Comparison of ENCODE assay signal across 9 cellular contexts in the genomic region with DNA sequence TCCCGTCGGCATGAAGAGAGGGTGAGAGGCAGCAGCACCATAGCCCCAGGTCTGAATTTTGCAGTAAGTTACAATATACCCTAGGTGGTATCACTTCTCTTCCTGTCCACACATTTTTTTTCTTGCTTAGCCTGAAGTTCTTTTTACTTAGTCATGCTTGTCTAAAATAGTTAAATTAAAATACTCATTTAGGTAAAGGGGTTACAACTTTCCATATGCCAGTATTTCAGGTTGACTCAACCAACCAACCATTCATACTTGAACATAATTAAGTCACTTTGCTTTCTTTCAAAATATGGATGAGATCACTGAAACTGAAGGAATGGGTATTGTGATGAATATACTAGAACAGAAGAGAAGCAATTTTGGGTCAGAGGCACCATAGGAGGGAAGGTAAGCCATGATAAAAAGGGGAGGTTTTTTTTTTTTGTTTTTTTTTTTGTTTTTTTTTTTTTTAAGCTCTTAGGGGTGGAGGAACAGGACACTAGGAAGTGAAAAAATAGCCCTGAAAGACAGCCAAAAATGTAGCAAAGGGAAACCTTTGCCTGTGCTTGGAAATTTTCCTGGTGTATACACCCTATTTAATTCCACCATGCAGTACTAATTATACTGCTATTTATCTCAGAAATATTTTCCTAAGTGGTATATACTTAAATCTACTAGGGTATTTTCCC. TPM values are rescaled to one million over a fixed set of nuclear protein-coding genes. Genes with fewer than 3 reads are reported as not detected.
A peak's percentile ranks its signal among the peaks of the same experiment; 100 is the strongest.
DNase-seq lines count a peak whose midpoint lies in the region; ATAC-seq and TF ChIP-seq lines count a peak whose summit lies in the region.
"Had no signal": no experiment of that assay in that cellular context is flagged by ENCODE, and none has a peak within 500 bp of the region (broad histone marks: within the 10 kb centered on the region; RNA-seq: fewer than 3 reads in every experiment).

No MANE protein-coding gene starts in this region.

- WGBS in mammary epithelial cell (ENCODE audit: low coverage, missing lambda C conversion rate) = 69% methylated on average over 2 of the region's 2 CpGs

- in situ Hi-C loops in mammary epithelial cell (cut with MboI; ENCODE audit: low sequenced_read_pairs in 2 of 2) = no loop called here

- dilution Hi-C loops in mammary epithelial cell (cut with HindIII; ENCODE audit: low sequenced_read_pairs) = no loop called here

- POLR2A ChIA-PET in activated CD4-positive, alpha-beta memory T cell treated with anti-CD3 and anti-CD28 coated beads for 36 hours (lab: Charles Lee) = no interaction called here

- peaks cover 2% of the 10 kb centered on the region for H3K36me3 Mint-ChIP-seq in activated CD4-positive, alpha-beta memory T cell treated with anti-CD3 and anti-CD28 coated beads for 36 hours
- peaks cover 23% of the 10 kb centered on the region for H3K36me3 Mint-ChIP-seq in stimulated activated memory B cell treated with anti-CD40 and anti-IgM and Interleukin-4, amounts not matched to agents 10 μg/mL and 1 μg/mL and 100 μg/mL, for 72 hours
- peaks cover 17 to 34% of the 10 kb centered on the region in 2 donors for H3K36me3 Mint-ChIP-seq in CD14-positive monocyte

- peaks cover 53% of the 10 kb centered on the region for H3K4me1 Mint-ChIP-seq in activated CD4-positive, alpha-beta memory T cell treated with anti-CD3 and anti-CD28 coated beads for 36 hours (ENCODE audit: low read depth)
- H3K4me1 Mint-ChIP-seq in stimulated activated memory B cell treated with anti-CD40 and anti-IgM and Interleukin-4, amounts not matched to agents 10 μg/mL and 1 μg/mL and 100 μg/mL, for 72 hours = peaks cover 21% of the 10 kb centered on the region
- H3K4me1 Mint-ChIP-seq in CD14-positive monocyte = peaks cover 25% of the 10 kb centered on the region

- no peaks in the 10 kb centered on the region for H3K9me3 Mint-ChIP-seq in activated CD4-positive, alpha-beta memory T cell treated with anti-CD3 and anti-CD28 coated beads for 36 hours
- no peaks in the 10 kb centered on the region for H3K9me3 Mint-ChIP-seq in stimulated activated memory B cell treated with anti-CD40 and anti-IgM and Interleukin-4, amounts not matched to agents 10 μg/mL and 1 μg/mL and 100 μg/mL, for 72 hours
- H3K9me3 Mint-ChIP-seq in CD14-positive monocyte = peaks cover 0 to 1% (median 0%) of the 10 kb centered on the region in 7 donors

- H3K9ac ChIP-seq in mammary epithelial cell (ENCODE audit: insufficient read depth, low read length) = no peak overlapping the region

- H3K4me3 ChIP-seq in mammary epithelial cell (replicated peaks in 1 of 3; ENCODE audit: insufficient read depth in 1 of 3, low read depth in 2 of 3, low read length in 3 of 3) (no peak overlapping the region), breast epithelium (no peak overlapping the region), mucosa of descending colon (no peak overlapping the region)
- H3K4me3 ChIP-seq: SK-N-MC had no signal

- no peak for TF ChIP-seq POLR2A in breast epithelium (IDR thresholded peaks at IDR 0.05)

- ATAC-seq in HG02852 (IDR thresholded peaks at IDR 0.05; ENCODE audit: unreplicated experiment) (peak; percentile 78), mucosa of descending colon (no peak)
- ATAC-seq in stimulated activated memory B cell treated with anti-CD40 and anti-IgM and Interleukin-4, amounts not matched to agents 10 μg/mL and 1 μg/mL and 100 μg/mL, for 72 hours = peak; percentile 87

- H3K27me3 Mint-ChIP-seq in activated CD4-positive, alpha-beta memory T cell treated with anti-CD3 and anti-CD28 coated beads for 36 hours = no peaks in the 10 kb centered on the region
- H3K27me3 Mint-ChIP-seq in stimulated activated memory B cell treated with anti-CD40 and anti-IgM and Interleukin-4, amounts not matched to agents 10 μg/mL and 1 μg/mL and 100 μg/mL, for 72 hours = no peaks in the 10 kb centered on the region
- peaks cover 0 to 12% (median 0%) of the 10 kb centered on the region in 3 donors for H3K27me3 Mint-ChIP-seq in CD14-positive monocyte (ENCODE audit: low read depth in 3 of 3)

- H3K36me3 ChIP-seq in mammary epithelial cell (ENCODE audit: insufficient read depth, low read length) (no peaks in the 10 kb centered on the region), breast epithelium (no peaks in the 10 kb centered on the region), mucosa of descending colon (ENCODE audit: low read depth) (no peaks in the 10 kb centered on the region)

- H4K20me1 ChIP-seq in mammary epithelial cell (ENCODE audit: insufficient read depth, low read length) = no peaks in the 10 kb centered on the region

- no peaks in the 10 kb centered on the region for H3K4me1 ChIP-seq in mammary epithelial cell (ENCODE audit: insufficient read depth, low read length)
- no peaks in the 10 kb centered on the region for H3K4me1 ChIP-seq in breast epithelium
- H3K4me1 ChIP-seq in mucosa of descending colon (ENCODE audit: low read depth) = peaks cover 2% of the 10 kb centered on the region

- H3K9me3 ChIP-seq in mammary epithelial cell (replicated peaks; ENCODE audit: insufficient read depth, low read length) (no peaks in the 10 kb centered on the region), breast epithelium (no peaks in the 10 kb centered on the region), mucosa of descending colon (no peaks in the 10 kb centered on the region)

- H3K27ac ChIP-seq in mammary epithelial cell (ENCODE audit: insufficient read depth, low read depth, low read length) = no peak overlapping the region
- H3K27ac ChIP-seq in breast epithelium = peak overlapping the region in 1 of 2 donors; percentile 26
- H3K27ac ChIP-seq: SK-N-MC had no signal

- TF ChIP-seq CTCF in mammary epithelial cell (conservative IDR thresholded peaks at IDR 0.05 in 1 of 2, IDR thresholded peaks at IDR 0.05 in 1 of 2; ENCODE audit: extremely low read depth in 1 of 2, insufficient read depth in 1 of 2, low read depth in 1 of 2, low read length in 2 of 2) (no peak), breast epithelium (IDR thresholded peaks at IDR 0.05) (no peak), CD14-positive monocyte (IDR thresholded peaks at IDR 0.05) (no peak), mucosa of descending colon (IDR thresholded peaks at IDR 0.05) (no peak)

- DNase-seq in mammary epithelial cell = peak; percentile 42
- DNase-seq in breast epithelium (ENCODE audit: low spot score in 2 of 2) = no peak
- peak; percentile 22 for DNase-seq in activated CD4-positive, alpha-beta memory T cell treated with anti-CD3 and anti-CD28 coated beads for 36 hours
- DNase-seq in NOMO-1 treated with dmso at 0.1 percent for 144 hours (lab: John Stamatoyannopoulos, UW; ENCODE audit: unreplicated experiment) = no peak
- no peak for DNase-seq in CD14-positive monocyte (ENCODE audit: low spot score)
- DNase-seq in mucosa of descending colon = no peak

- no peak overlapping the region for H2AFZ ChIP-seq in mammary epithelial cell (ENCODE audit: low read depth, low read length)

- H3K27ac Mint-ChIP-seq in activated CD4-positive, alpha-beta memory T cell treated with anti-CD3 and anti-CD28 coated beads for 36 hours = peak overlapping the region; percentile 55
- peak overlapping the region; percentile 41 for H3K27ac Mint-ChIP-seq in stimulated activated memory B cell treated with anti-CD40 and anti-IgM and Interleukin-4, amounts not matched to agents 10 μg/mL and 1 μg/mL and 100 μg/mL, for 72 hours
- no peak overlapping the region for H3K27ac Mint-ChIP-seq in CD14-positive monocyte

- intact Hi-C loops in mammary epithelial cell (cut with micrococcal nuclease) (no loop called here), breast epithelium (cut with DNase I; ENCODE audit: low total_unique reads) (no loop called here), CD14-positive monocyte (cut with micrococcal nuclease) (no loop called here), mucosa of descending colon (cut with DNase I, micrococcal nuclease) (no loop called here)
- intact Hi-C loops in activated CD4-positive, alpha-beta memory T cell treated with anti-CD3 and anti-CD28 coated beads for 36 hours (cut with micrococcal nuclease) = loop anchor here (1.0 to 2.0 kb wide), 7 partner anchors 13 to 292 kb away; no protein-coding TSS in a partner anchor

- no peak overlapping the region for H3K4me2 ChIP-seq in mammary epithelial cell (ENCODE audit: insufficient read depth, low read depth, low read length)

- H3K79me2 ChIP-seq in mammary epithelial cell (ENCODE audit: insufficient read depth, low read length) = no peaks in the 10 kb centered on the region

- H3K4me3 Mint-ChIP-seq in activated CD4-positive, alpha-beta memory T cell treated with anti-CD3 and anti-CD28 coated beads for 36 hours = no peak overlapping the region
- H3K4me3 Mint-ChIP-seq in stimulated activated memory B cell treated with anti-CD40 and anti-IgM and Interleukin-4, amounts not matched to agents 10 μg/mL and 1 μg/mL and 100 μg/mL, for 72 hours = peak overlapping the region; percentile 7
- H3K4me3 Mint-ChIP-seq in CD14-positive monocyte = no peak overlapping the region

- H3K27me3 ChIP-seq in mammary epithelial cell (ENCODE audit: insufficient read depth, low read length) (no peaks in the 10 kb centered on the region), breast epithelium (peaks cover 0 to 17% of the 10 kb centered on the region in 2 donors)

- no TSS peak for BruUV-seq in mammary epithelial cell (replicated peaks; lab: Mats Ljungman, UMichigan)

- CTCF ChIA-PET in mammary epithelial cell (lab: Charles Lee; ENCODE audit: low non-redundant PET) = no interaction called here
- CTCF ChIA-PET in activated CD4-positive, alpha-beta memory T cell treated with anti-CD3 and anti-CD28 coated beads for 36 hours (lab: Charles Lee) = no interaction called here

RNA-seq across cellular contexts. Expression of a gene that starts 41.8 kb away (rescaled TPM):
- total RNA-seq in mammary epithelial cell (10 to 100 TPM; 34.4 to 37.0 TPM), breast epithelium (10 to 100 TPM; 35.7 to 41.0 (median 37.0) TPM), mucosa of descending colon (10 to 100 TPM; 73.6 to 80.1 (median 73.9) TPM)
- polyA plus RNA-seq in mammary epithelial cell (22.2 TPM), CD14-positive monocyte (10 to 100 TPM; 14.6 to 21.6 TPM)
- polyA minus RNA-seq in mammary epithelial cell = 16.9 TPM
- total RNA-seq in activated CD4-positive, alpha-beta memory T cell treated with anti-CD3 and anti-CD28 coated beads for 36 hours = 10 to 100 TPM; 51.8 to 52.0 TPM

Comparison
In these comparisons a context has a peak if more than half of its experiments do, and no peak if none do; other contexts are left out.
1. DNase-seq: peak in mammary epithelial cell (single experiment) and activated CD4-positive, alpha-beta memory T cell treated with anti-CD3 and anti-CD28 coated beads for 36 hours (single experiment); none in breast epithelium (0 of 2), NOMO-1 treated with dmso at 0.1 percent for 144 hours (single experiment), CD14-positive monocyte (single experiment) and mucosa of descending colon (0 of 3).
2. H3K27ac Mint-ChIP-seq: peak in activated CD4-positive, alpha-beta memory T cell treated with anti-CD3 and anti-CD28 coated beads for 36 hours (single experiment) and stimulated activated memory B cell treated with anti-CD40 and anti-IgM and Interleukin-4, amounts not matched to agents 10 μg/mL and 1 μg/mL and 100 μg/mL, for 72 hours (single experiment); none in CD14-positive monocyte (0 of 7).